ENCODE assay signal across 39 cellular contexts in genomic region chr13:52869050-52869449, GRCh38. TPM values are rescaled to one million over a fixed set of nuclear protein-coding genes. Genes with fewer than 3 reads are reported as not detected.
"Had no signal": no experiment of that assay in that cellular context is flagged by ENCODE, and none has a peak within 500 bp of the region (broad histone marks: within the 10 kb centered on the region; RNA-seq: fewer than 3 reads in every experiment).

No MANE protein-coding gene starts in this region.

- H3K9me3 ChIP-seq: SJCRH30 had no signal

- H3K36me3 ChIP-seq: SJCRH30 had no signal

- ATAC-seq: Panc1, Right ventricle myocardium inferior, SK-N-SH treated with all-trans-retinoic acid at 6 μM for 48 hours, T-cell had no signal

- H2AFZ ChIP-seq: PC-9 had no signal

- H3K4me2 ChIP-seq: PC-9 had no signal

- H3K4me3 ChIP-seq: PC-9, SJCRH30, SK-N-MC had no signal

- DNase-seq: Karpas-422, NCI-H1048, NCI-H1092 treated with DMSO at 0.1 percent for 48 hours, NCI-H1105 treated with DMSO at 0.1 percent for 48 hours, NCI-H1417, NCI-H1436, NCI-H146, NCI-H1694, NCI-H187, NCI-H1930, NCI-H2029 treated with DMSO at 0.1 percent for 48 hours, NCI-H2081 treated with DMSO at 0.1 percent for 48 hours, NCI-H2107, NCI-H2171, NCI-H2227 treated with DMSO at 0.1 percent for 48 hours, NCI-H345, NCI-H446, NCI-H510A treated with DMSO at 0.1 percent for 48 hours, NCI-H524 treated with DMSO at 0.1 percent for 48 hours, NCI-H69, NCI-H748 treated with DMSO at 0.1 percent for 48 hours, NCI-H82, PC-9, SHP77, SIG-M5, SJCRH30, T-cell had no signal

- H3K27me3 ChIP-seq: SJCRH30 had no signal

- H3K27ac ChIP-seq: PC-9, RWPE1, SJCRH30, SK-N-MC had no signal

RNA-seq across cellular contexts. Expression of gene PCDH8, which starts 20.6 kb away (rescaled TPM):
- total RNA-seq: LHCN-M2; MCF 10A; NCI-H460; OCI-LY7; PC-9; RPMI7951; SK-MEL-5; T-cell; T-helper 1 cell treated with Interleukin-12 subunit alpha and Interleukin-12 subunit beta and Interleukin-4 antibody, amounts not matched to agents 30 ng/mL and 1 ng/mL, for 36 hours had no signal
